ENCODE assay signal across 8 cellular contexts in genomic region chr2:119679846-119680245, GRCh38. TPM values are rescaled to one million over a fixed set of nuclear protein-coding genes. Genes with fewer than 3 reads are reported as not detected.
DNase-seq lines count a peak whose midpoint lies in the region; ATAC-seq and TF ChIP-seq lines count a peak whose summit lies in the region.

No MANE protein-coding gene starts in this region.

- peaks cover 0 to 9% (median 0%) of the 10 kb centered on the region in 11 donors for H3K9me3 Mint-ChIP-seq in naive thymus-derived CD4-positive, alpha-beta T cell

- TF ChIP-seq CTCF in AG10803 (conservative IDR thresholded peaks at IDR 0.05; ENCODE audit: low read length) (no peak), choroid plexus epithelial cell (conservative IDR thresholded peaks at IDR 0.05; ENCODE audit: low read depth, low read length) (no peak)

- CTCF ChIA-PET in naive thymus-derived CD4-positive, alpha-beta T cell (lab: Charles Lee): no interaction called here

- peaks cover 0 to 11% (median 3%) of the 10 kb centered on the region in 5 donors for H3K36me3 Mint-ChIP-seq in naive thymus-derived CD4-positive, alpha-beta T cell

- peak overlapping the region; percentile 59 for H3K27ac ChIP-seq in KOPT-K1 (ENCODE audit: low read depth, low read length, poor library complexity, severe bottlenecking)
- H3K27ac ChIP-seq in naive thymus-derived CD4-positive, alpha-beta T cell (ENCODE audit: low read depth, low read length): no peak overlapping the region

- peaks cover 0 to 15% of the 10 kb centered on the region in 2 donors for H3K4me1 ChIP-seq in naive thymus-derived CD4-positive, alpha-beta T cell (ENCODE audit: control insufficient read depth in 2 of 2, insufficient read depth in 2 of 2, low read length in 2 of 2)

- DNase-seq in AG10803 (ENCODE audit: low read depth) (no peak), choroid plexus epithelial cell (ENCODE audit: low read depth) (no peak), germinal center (ENCODE audit: low spot score) (no peak), SHP77 treated with DMSO at 0.1 percent for 48 hours (lab: John Stamatoyannopoulos, UW) (no peak), glomerular visceral epithelial cell (ENCODE audit: extremely low spot score) (no peak), HT-29 (ENCODE audit: low spot score) (no peak)
- no peak for DNase-seq in naive thymus-derived CD4-positive, alpha-beta T cell

- ATAC-seq in naive thymus-derived CD4-positive, alpha-beta T cell: no peak

- H3K4me3 ChIP-seq in AG10803 (ENCODE audit: low read length) (peak overlapping the region; percentile 94), choroid plexus epithelial cell (ENCODE audit: low read depth, low read length) (peak overlapping the region; percentile 92)
- peak overlapping the region; percentile 95 for H3K4me3 ChIP-seq in naive thymus-derived CD4-positive, alpha-beta T cell (ENCODE audit: low read length)

- intact Hi-C loops in naive thymus-derived CD4-positive, alpha-beta T cell (cut with micrococcal nuclease): loop anchor here (1.0 to 10.0 kb wide), 15 partner anchors 15 to 1865 kb away; partner anchors contain the start of genes C2orf76 (in 2 of the 2), DBI (in 2 of the 2), EPB41L5 (in 2 of the 2) and PTPN4 (in 2 of the 2)

- H3K27me3 Mint-ChIP-seq in naive thymus-derived CD4-positive, alpha-beta T cell: peaks cover 0 to 21% (median 0%) of the 10 kb centered on the region in 5 donors

- peak overlapping the region; percentile 58 to 99 (median 97) for H3K27ac Mint-ChIP-seq in naive thymus-derived CD4-positive, alpha-beta T cell

- no peaks in the 10 kb centered on the region for H3K9me3 ChIP-seq in KOPT-K1 (ENCODE audit: insufficient read depth, low read length, poor library complexity, severe bottlenecking)
- H3K9me3 ChIP-seq in naive thymus-derived CD4-positive, alpha-beta T cell (ENCODE audit: control insufficient read depth in 2 of 3, low read length in 3 of 3): no peaks in the 10 kb centered on the region

- H3K27me3 ChIP-seq in naive thymus-derived CD4-positive, alpha-beta T cell (ENCODE audit: control insufficient read depth in 2 of 2, insufficient read depth in 2 of 2, low read length in 2 of 2): no peaks in the 10 kb centered on the region

- peak overlapping the region; percentile 87 to 96 (median 90) for H3K4me3 Mint-ChIP-seq in naive thymus-derived CD4-positive, alpha-beta T cell

- peaks cover 12% of the 10 kb centered on the region for H3K36me3 ChIP-seq in KOPT-K1 (ENCODE audit: insufficient read depth, low read length)
- peaks cover 0 to 24% (median 0%) of the 10 kb centered on the region in 3 experiments for H3K36me3 ChIP-seq in naive thymus-derived CD4-positive, alpha-beta T cell (ENCODE audit: control insufficient read depth in 2 of 3, insufficient read depth in 3 of 3, low read length in 3 of 3)

- H3K4me1 Mint-ChIP-seq in naive thymus-derived CD4-positive, alpha-beta T cell: peaks cover 25 to 50% (median 38%) of the 10 kb centered on the region in 7 donors

- POLR2A ChIA-PET in naive thymus-derived CD4-positive, alpha-beta T cell (lab: Charles Lee): interaction anchor here (2.2 to 3.8 kb wide), 2 partner anchors 12 to 17 kb away, joined by 17 to 67 read pairs; no protein-coding TSS in a partner anchor

RNA-seq across cellular contexts. Expression of gene TMEM177, which starts 0.8 kb away (rescaled TPM):
- 10 to 100 TPM in 3 of 5 experiments, 1 to 10 TPM in 2; 5.5 to 38.1 (median 11.6) TPM for total RNA-seq in naive thymus-derived CD4-positive, alpha-beta T cell
- 10 to 100 TPM; 15.4 to 27.6 TPM for polyA plus RNA-seq in naive thymus-derived CD4-positive, alpha-beta T cell
- 31.2 and 40.0 TPM in 2 replicates for total RNA-seq in HT-29 (2014; rRNA removed; shearing (Covaris generic))
